ENCODE assay signal across 14 cellular contexts in the genomic region with DNA sequence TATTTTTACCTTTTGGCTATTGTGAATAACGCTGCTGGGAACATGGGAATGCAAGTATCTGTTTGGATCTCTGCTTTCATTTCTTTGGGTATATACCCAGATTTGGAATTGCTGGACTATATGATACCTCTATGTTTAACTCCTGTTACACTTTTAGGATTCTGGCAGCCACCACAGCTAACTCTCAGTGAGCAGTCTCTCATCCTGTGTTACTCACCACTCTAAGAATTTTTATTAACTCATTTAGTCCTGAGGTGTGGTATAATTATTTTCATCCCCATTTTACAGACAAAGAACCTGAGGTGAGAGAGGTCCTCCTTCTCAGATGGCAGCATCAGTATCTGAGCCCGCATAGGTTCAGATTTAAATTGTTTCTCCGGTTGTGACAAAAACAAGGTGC. TPM values are rescaled to one million over a fixed set of nuclear protein-coding genes. Genes with fewer than 3 reads are reported as not detected.
DNase-seq lines count a peak whose midpoint lies in the region; ATAC-seq and TF ChIP-seq lines count a peak whose summit lies in the region.
"Had no signal": no experiment of that assay in that cellular context is flagged by ENCODE, and none has a peak within 500 bp of the region (broad histone marks: within the 10 kb centered on the region; RNA-seq: fewer than 3 reads in every experiment).

No MANE protein-coding gene starts in this region.

- H3K36me3 Mint-ChIP-seq in activated naive CD4-positive, alpha-beta T cell treated with anti-CD3 and anti-CD28 coated beads for 36 hours (ENCODE audit: low read depth): no peaks in the 10 kb centered on the region
- H3K36me3 Mint-ChIP-seq: activated naive CD8-positive, alpha-beta T cell treated with anti-CD3 and anti-CD28 coated beads for 36 hours had no signal

- H3K27ac ChIP-seq in HCT116 (ENCODE audit: low read depth, low read length) (peak overlapping the region; percentile 81), mammary epithelial cell (ENCODE audit: insufficient read depth, low read depth, low read length) (peak overlapping the region; percentile 88), subcutaneous abdominal adipose tissue (ENCODE audit: low read depth, low read length) (peak overlapping the region; percentile 21)

- no peak for DNase-seq in HCT116 (ENCODE audit: low read depth, low spot score)
- DNase-seq in mammary epithelial cell: peak; percentile 41
- peak; percentile 57 for DNase-seq in kidney tubule cell (ENCODE audit: low spot score)
- DNase-seq in 8988T: no peak
- no peak for DNase-seq in activated naive CD4-positive, alpha-beta T cell treated with anti-CD3 and anti-CD28 coated beads for 36 hours
- no peak for DNase-seq in NCI-H69 (lab: John Stamatoyannopoulos, UW)
- DNase-seq: activated CD4-positive, alpha-beta T cell treated with anti-CD3 and anti-CD28 coated beads, Interleukin-2, amount 50 U/mL, for 48 hours; activated naive CD8-positive, alpha-beta T cell treated with anti-CD3 and anti-CD28 coated beads for 36 hours; activated T-cell treated with anti-CD3 and anti-CD28 coated beads, Interleukin-2, amount 50 U/mL, for 4 hours; effector CD4-positive, alpha-beta T cell; NCI-H748 treated with DMSO at 0.1 percent for 48 hours; stimulated activated naive CD4-positive, alpha-beta T cell treated with Interleukin-2 at 50 U/mL for 16 hours had no signal

- WGBS in mammary epithelial cell (ENCODE audit: low coverage, missing lambda C conversion rate): 96% methylated on average over 3 of the region's 3 CpGs

- dilution Hi-C loops in mammary epithelial cell (cut with HindIII; ENCODE audit: low sequenced_read_pairs): no loop called here

- in situ Hi-C loops in mammary epithelial cell (cut with MboI; ENCODE audit: low sequenced_read_pairs in 2 of 2): loop anchor here in 1 of 2 donors (5.0 kb wide), 1 partner anchor 54 kb away; no protein-coding TSS in a partner anchor

- H3K9me2 ChIP-seq in HCT116 (ENCODE audit: insufficient read depth): no peaks in the 10 kb centered on the region

- no peak for TF ChIP-seq CTCF in HCT116 (IDR thresholded peaks at IDR 0.05 in 2 of 3, conservative IDR thresholded peaks at IDR 0.05 in 1 of 3; ENCODE audit: borderline replicate concordance in 1 of 3, insufficient read depth in 1 of 3, low read depth in 2 of 3, low read length in 2 of 3)
- TF ChIP-seq CTCF in mammary epithelial cell (conservative IDR thresholded peaks at IDR 0.05 in 1 of 2, IDR thresholded peaks at IDR 0.05 in 1 of 2; ENCODE audit: extremely low read depth in 1 of 2, insufficient read depth in 1 of 2, low read depth in 1 of 2, low read length in 2 of 2): no peak

- RAD21 ChIA-PET in HCT116 (lab: Charles Lee; ENCODE audit: low non-redundant PET in 1 of 2, low total read pairs in 2 of 2, uncharacterized antibody in 2 of 2, unreplicated experiment in 2 of 2): no interaction called here

- H3K4me2 ChIP-seq in HCT116 (ENCODE audit: low read length) (peak overlapping the region; percentile 85), mammary epithelial cell (ENCODE audit: insufficient read depth, low read depth, low read length) (no peak overlapping the region)

- H3K9me3 ChIP-seq in HCT116 (ENCODE audit: control insufficient read depth in 1 of 2, insufficient read depth in 1 of 2, low read depth in 1 of 2, low read length in 2 of 2) (no peaks in the 10 kb centered on the region), mammary epithelial cell (replicated peaks; ENCODE audit: insufficient read depth, low read length) (no peaks in the 10 kb centered on the region), subcutaneous abdominal adipose tissue (ENCODE audit: control insufficient read depth in 5 of 5, low read length in 5 of 5) (no peaks in the 10 kb centered on the region)

- ATAC-seq in HCT116: no peak
- ATAC-seq in GM21528 (IDR thresholded peaks at IDR 0.05; ENCODE audit: low FRiP score, unreplicated experiment): no peak
- ATAC-seq: activated T-cell treated with anti-CD3 and anti-CD28 coated beads, Interleukin-2, amount 50 U/mL, for 4 hours had no signal

- POLR2A ChIA-PET in HCT116 (lab: Charles Lee): no interaction called here

- no peak for TF ChIP-seq POLR2A in HCT116 (IDR thresholded peaks at IDR 0.05; ENCODE audit: borderline replicate concordance, extremely low read depth, insufficient read depth, insufficient read length)

- peak overlapping the region; percentile 64 for H3K9ac ChIP-seq in HCT116 (ENCODE audit: low read length)
- no peak overlapping the region for H3K9ac ChIP-seq in mammary epithelial cell (ENCODE audit: insufficient read depth, low read length)
- H3K9ac ChIP-seq in subcutaneous abdominal adipose tissue (ENCODE audit: low read length in 5 of 5): no peak overlapping the region

- H3K4me1 ChIP-seq in HCT116 (ENCODE audit: control insufficient read depth in 1 of 2, insufficient read depth in 2 of 2, low read length in 2 of 2): peaks cover 58 to 90% of the 10 kb centered on the region in 2 experiments
- H3K4me1 ChIP-seq in mammary epithelial cell (ENCODE audit: insufficient read depth, low read length): peaks cover 30% of the 10 kb centered on the region
- H3K4me1 ChIP-seq in subcutaneous abdominal adipose tissue (ENCODE audit: control insufficient read depth in 5 of 5, insufficient read depth in 5 of 5, low read length in 5 of 5): peaks cover 0 to 29% (median 14%) of the 10 kb centered on the region in 5 donors

- intact Hi-C loops in HCT116 (cut with micrococcal nuclease): loop anchor here (2.0 kb wide), 2 partner anchors 17 to 55 kb away; no protein-coding TSS in a partner anchor
- intact Hi-C loops in mammary epithelial cell (cut with micrococcal nuclease): loop anchor here (2.0 kb wide), 1 partner anchor 45 kb away; no protein-coding TSS in a partner anchor
- intact Hi-C loops in activated naive CD4-positive, alpha-beta T cell treated with anti-CD3 and anti-CD28 coated beads for 36 hours (cut with micrococcal nuclease): no loop called here

- CTCF ChIA-PET in HCT116 (lab: Charles Lee): no interaction called here
- CTCF ChIA-PET in mammary epithelial cell (lab: Charles Lee; ENCODE audit: low non-redundant PET): no interaction called here
- CTCF ChIA-PET in activated naive CD4-positive, alpha-beta T cell treated with anti-CD3 and anti-CD28 coated beads for 36 hours (lab: Charles Lee): no interaction called here

- H3K36me3 ChIP-seq in HCT116 (ENCODE audit: control insufficient read depth in 1 of 2, insufficient read depth in 2 of 2, low read length in 2 of 2) (no peaks in the 10 kb centered on the region), mammary epithelial cell (ENCODE audit: insufficient read depth, low read length) (no peaks in the 10 kb centered on the region), subcutaneous abdominal adipose tissue (ENCODE audit: control insufficient read depth in 5 of 5, insufficient read depth in 5 of 5, low read length in 5 of 5) (no peaks in the 10 kb centered on the region)

- H3K4me3 ChIP-seq in HCT116 (replicated peaks in 1 of 2; ENCODE audit: low read depth in 1 of 2, low read length in 2 of 2): peak overlapping the region in 1 of 2 experiments; percentile 54; a peak in 2 of 4 replicates
- H3K4me3 ChIP-seq in mammary epithelial cell (replicated peaks in 1 of 3; ENCODE audit: insufficient read depth in 1 of 3, low read depth in 2 of 3, low read length in 3 of 3): no peak overlapping the region
- H3K4me3 ChIP-seq in subcutaneous abdominal adipose tissue (ENCODE audit: low read depth in 1 of 5, low read length in 5 of 5): no peak overlapping the region

- H3K27me3 Mint-ChIP-seq in activated naive CD4-positive, alpha-beta T cell treated with anti-CD3 and anti-CD28 coated beads for 36 hours (ENCODE audit: low read depth): no peaks in the 10 kb centered on the region

- H3K9me3 Mint-ChIP-seq in activated naive CD4-positive, alpha-beta T cell treated with anti-CD3 and anti-CD28 coated beads for 36 hours: no peaks in the 10 kb centered on the region
- H3K9me3 Mint-ChIP-seq: activated naive CD8-positive, alpha-beta T cell treated with anti-CD3 and anti-CD28 coated beads for 36 hours; activated T-cell treated with anti-CD3 and anti-CD28 coated beads, Interleukin-2, amount 50 U/mL, for 4 hours had no signal

- H2AFZ ChIP-seq in HCT116 (ENCODE audit: low read depth, low read length, poor library complexity, severe bottlenecking) (no peak overlapping the region), mammary epithelial cell (ENCODE audit: low read depth, low read length) (peak overlapping the region; percentile 35)

- H3K4me3 Mint-ChIP-seq in activated naive CD4-positive, alpha-beta T cell treated with anti-CD3 and anti-CD28 coated beads for 36 hours: no peak overlapping the region
- H3K4me3 Mint-ChIP-seq: activated naive CD8-positive, alpha-beta T cell treated with anti-CD3 and anti-CD28 coated beads for 36 hours; activated T-cell treated with anti-CD3 and anti-CD28 coated beads, Interleukin-2, amount 50 U/mL, for 4 hours had no signal

- no peak for TF ChIP-seq RAD21 in HCT116 (IDR thresholded peaks at IDR 0.05; ENCODE audit: low read depth)

- H3K79me2 ChIP-seq in HCT116 (ENCODE audit: insufficient read depth, low read length) (peaks cover 30% of the 10 kb centered on the region), mammary epithelial cell (ENCODE audit: insufficient read depth, low read length) (peaks cover 3% of the 10 kb centered on the region)

- BruUV-seq in HCT116 (replicated peaks; lab: Mats Ljungman, UMichigan): no TSS peak
- no TSS peak for BruUV-seq in mammary epithelial cell (replicated peaks; lab: Mats Ljungman, UMichigan)

- H3K27ac Mint-ChIP-seq in activated naive CD4-positive, alpha-beta T cell treated with anti-CD3 and anti-CD28 coated beads for 36 hours: no peak overlapping the region
- H3K27ac Mint-ChIP-seq: activated naive CD8-positive, alpha-beta T cell treated with anti-CD3 and anti-CD28 coated beads for 36 hours had no signal

- no peaks in the 10 kb centered on the region for H3K4me1 Mint-ChIP-seq in activated naive CD4-positive, alpha-beta T cell treated with anti-CD3 and anti-CD28 coated beads for 36 hours (ENCODE audit: low read depth)
- H3K4me1 Mint-ChIP-seq: activated naive CD8-positive, alpha-beta T cell treated with anti-CD3 and anti-CD28 coated beads for 36 hours had no signal

- no peaks in the 10 kb centered on the region for H4K20me1 ChIP-seq in HCT116 (ENCODE audit: insufficient read depth)
- no peaks in the 10 kb centered on the region for H4K20me1 ChIP-seq in mammary epithelial cell (ENCODE audit: insufficient read depth, low read length)

- H3K27me3 ChIP-seq in HCT116 (ENCODE audit: insufficient read depth, low read length) (no peaks in the 10 kb centered on the region), mammary epithelial cell (ENCODE audit: insufficient read depth, low read length) (no peaks in the 10 kb centered on the region), subcutaneous abdominal adipose tissue (ENCODE audit: control insufficient read depth in 5 of 5, insufficient read depth in 4 of 5, low read length in 5 of 5) (no peaks in the 10 kb centered on the region)

RNA-seq across cellular contexts. Expression of gene SPATA12, which starts 1.1 kb away (rescaled TPM):
- total RNA-seq in HCT116 (2021; ENCODE audit: unreplicated experiment): 0.22 TPM
- 0.34 and 0.53 TPM in 2 replicates for polyA plus RNA-seq in HCT116 (2012)
- under 1 TPM in 1 of 2 donors, not detected in 1; 0.21 TPM for total RNA-seq in mammary epithelial cell
- 0.17 TPM for polyA plus RNA-seq in mammary epithelial cell
- not detected for polyA minus RNA-seq in mammary epithelial cell
- not detected for total RNA-seq in activated naive CD4-positive, alpha-beta T cell treated with anti-CD3 and anti-CD28 coated beads for 36 hours
- total RNA-seq: activated naive CD8-positive, alpha-beta T cell treated with anti-CD3 and anti-CD28 coated beads for 36 hours; activated T-cell treated with anti-CD3 and anti-CD28 coated beads, Interleukin-2, amount 50 U/mL, for 4 hours had no signal

Comparison
In these comparisons a context has a peak if more than half of its experiments do, and no peak if none do; other contexts are left out.
1. DNase-seq: peak in mammary epithelial cell (single experiment) and kidney tubule cell (single experiment); none in HCT116 (single experiment), 8988T (single experiment), activated naive CD4-positive, alpha-beta T cell treated with anti-CD3 and anti-CD28 coated beads for 36 hours (single experiment) and NCI-H69 (single experiment).
2. H3K27ac ChIP-seq: peak in every context shown above with its lines; median percentile 88 in mammary epithelial cell; 81 in HCT116; 21 in subcutaneous abdominal adipose tissue.